Comparison of ENCODE assay signal across 23 cellular contexts in genomic region chr4:119264743-119265142, GRCh38. TPM values are rescaled to one million over a fixed set of nuclear protein-coding genes. Genes with fewer than 3 reads are reported as not detected.
"Had no signal": no experiment of that assay in that cellular context is flagged by ENCODE, and none has a peak within 500 bp of the region (broad histone marks: within the 10 kb centered on the region; RNA-seq: fewer than 3 reads in every experiment).

No MANE protein-coding gene starts in this region.

- H3K27ac Mint-ChIP-seq: natural killer cell treated with Interleukin-12 subunit alpha and Interleukin-12 subunit beta and Interleukin-15 and Interleukin-18, amount 100 ng/mL, for 72 hours; neural progenitor cell had no signal

- H3K27me3 Mint-ChIP-seq: natural killer cell treated with Interleukin-12 subunit alpha and Interleukin-12 subunit beta and Interleukin-15 and Interleukin-18, amount 100 ng/mL, for 72 hours had no signal

- ATAC-seq: left cardiac atrium; natural killer cell treated with Interleukin-12 subunit alpha and Interleukin-12 subunit beta and Interleukin-15 and Interleukin-18, amount 100 ng/mL, for 72 hours had no signal

- H3K4me3 Mint-ChIP-seq: natural killer cell treated with Interleukin-12 subunit alpha and Interleukin-12 subunit beta and Interleukin-15 and Interleukin-18, amount 100 ng/mL, for 72 hours; neural progenitor cell had no signal

- H3K4me1 Mint-ChIP-seq: neural progenitor cell had no signal

- H3K9me3 Mint-ChIP-seq: natural killer cell treated with Interleukin-12 subunit alpha and Interleukin-12 subunit beta and Interleukin-15 and Interleukin-18, amount 100 ng/mL, for 72 hours; neural progenitor cell had no signal

- DNase-seq: colonic mucosa; dermis blood vessel endothelial cell; foreskin melanocyte; head of caudate nucleus; kidney; left cardiac atrium; left ventricle myocardium inferior; mesenchymal stem cell; midbrain; nucleus accumbens; ovary; small intestine; stimulated activated CD4-positive, alpha-beta T cell treated with anti-CD3 and anti-CD28 coated beads, Interleukin-12 subunit alpha, Interleukin-12 subunit beta, amount 100 ng/mL, for 4 hours; stimulated activated naive CD4-positive, alpha-beta T cell treated with Interleukin-2 at 50 U/mL for 16 hours; testis; transverse colon had no signal

- H3K36me3 Mint-ChIP-seq: natural killer cell treated with Interleukin-12 subunit alpha and Interleukin-12 subunit beta and Interleukin-15 and Interleukin-18, amount 100 ng/mL, for 72 hours had no signal

RNA-seq across cellular contexts. Expression of gene FABP2, which starts 57.2 kb away (rescaled TPM):
- total RNA-seq: dermis blood vessel endothelial cell; endothelial cell of umbilical vein; kidney; left cardiac atrium; left ventricle myocardium inferior; lung; natural killer cell treated with Interleukin-12 subunit alpha and Interleukin-12 subunit beta and Interleukin-15 and Interleukin-18, amount 100 ng/mL, for 72 hours; posterior vena cava; subcutaneous adipose tissue; testis; ureter had no signal
